Comparison of ENCODE assay signal across 8 cellular contexts in genomic region chrX:41326431-41326830, GRCh38.
"Had no signal": no experiment of that assay in that cellular context is flagged by ENCODE, and none has a peak within 500 bp of the region (broad histone marks: within the 10 kb centered on the region; RNA-seq: fewer than 3 reads in every experiment).

No MANE protein-coding gene starts in this region.

- ATAC-seq: GM12878 had no signal

- DNase-seq: GDM1, GF-D8 had no signal

- FAIRE-seq: G401.6, GM12878, GM12891, GM12892, GM18507, GM19239 had no signal

- H3K4me3 ChIP-seq: GM12878 had no signal
